In genomic region chr22:19610518-19611253, GRCh38 we compare ENCODE assay signal across 15 cellular contexts.
DNase-seq lines count a peak whose midpoint lies in the region; ATAC-seq and TF ChIP-seq lines count a peak whose summit lies in the region.
"Had no signal": no experiment of that assay in that cellular context is flagged by ENCODE, and none has a peak within 500 bp of the region (broad histone marks: within the 10 kb centered on the region; RNA-seq: fewer than 3 reads in every experiment).

No MANE protein-coding gene starts in this region.

- no peak overlapping the region for H3K27ac ChIP-seq in CD4-positive, alpha-beta memory T cell (ENCODE audit: low read depth, low read length)
- H3K27ac ChIP-seq in GM23338 (ENCODE audit: low read depth): no peak overlapping the region
- H3K27ac ChIP-seq: body of pancreas, foreskin keratinocyte, psoas muscle had no signal

- peaks cover 1 to 2% of the 10 kb centered on the region in 2 donors for H3K27me3 Mint-ChIP-seq in CD4-positive, alpha-beta memory T cell
- peaks cover 15% of the 10 kb centered on the region for H3K27me3 Mint-ChIP-seq in GM23338 (ENCODE audit: insufficient read depth, low read depth, poor library complexity)
- H3K27me3 Mint-ChIP-seq in naive thymus-derived CD8-positive, alpha-beta T cell: no peaks in the 10 kb centered on the region
- peaks cover 0 to 9% of the 10 kb centered on the region in 2 donors for H3K27me3 Mint-ChIP-seq in natural killer cell (ENCODE audit: low read depth in 2 of 2)

- TF ChIP-seq CTCF in GM23338 (conservative IDR thresholded peaks at IDR 0.05; ENCODE audit: low read depth in 2 of 2): no peak
- TF ChIP-seq CTCF in natural killer cell (IDR thresholded peaks at IDR 0.05): no peak

- no peaks in the 10 kb centered on the region for H3K27me3 ChIP-seq in CD4-positive, alpha-beta memory T cell (ENCODE audit: insufficient read depth, low read length)
- H3K27me3 ChIP-seq in GM23338 (ENCODE audit: insufficient read depth): no peaks in the 10 kb centered on the region
- H3K27me3 ChIP-seq: body of pancreas had no signal

- intact Hi-C loops in CD4-positive, alpha-beta memory T cell (cut with micrococcal nuclease): no loop called here
- intact Hi-C loops in natural killer cell (cut with micrococcal nuclease): no loop called here

- H4K20me1 ChIP-seq in GM23338 (replicated peaks; ENCODE audit: insufficient read depth): no peaks in the 10 kb centered on the region

- peak overlapping the region; percentile 66 for H3K4me2 ChIP-seq in GM23338

- H3K4me3 Mint-ChIP-seq in CD4-positive, alpha-beta memory T cell: peak overlapping the region in 4 of 8 donors; percentile 5 to 36 (median 18)
- H3K4me3 Mint-ChIP-seq in GM23338 (no peak overlapping the region), natural killer cell (no peak overlapping the region)
- H3K4me3 Mint-ChIP-seq in naive thymus-derived CD8-positive, alpha-beta T cell: peak overlapping the region in 7 of 10 donors; percentile 27 to 62 (median 37)

- CTCF ChIA-PET in CD4-positive, alpha-beta memory T cell (lab: Charles Lee; ENCODE audit: partially characterized antibody): interaction anchor here (1.1 kb wide), 1 partner anchor 12 kb away, joined by 3 read pairs; no protein-coding TSS in a partner anchor

- H3K4me1 Mint-ChIP-seq in CD4-positive, alpha-beta memory T cell: peaks cover 14 to 38% (median 23%) of the 10 kb centered on the region in 4 donors
- H3K4me1 Mint-ChIP-seq in GM23338 (peaks cover 41% of the 10 kb centered on the region), natural killer cell (no peaks in the 10 kb centered on the region)
- H3K4me1 Mint-ChIP-seq in naive thymus-derived CD8-positive, alpha-beta T cell: peaks cover 9 to 50% (median 34%) of the 10 kb centered on the region in 4 donors

- no peaks in the 10 kb centered on the region for H3K9me3 ChIP-seq in CD4-positive, alpha-beta memory T cell (ENCODE audit: control insufficient read depth in 1 of 2, low read length in 2 of 2)
- H3K9me3 ChIP-seq: body of pancreas, psoas muscle had no signal

- H3K36me3 ChIP-seq in CD4-positive, alpha-beta memory T cell (ENCODE audit: insufficient read depth, low read length): no peaks in the 10 kb centered on the region
- H3K36me3 ChIP-seq in GM23338 (ENCODE audit: insufficient read depth): no peaks in the 10 kb centered on the region

- H3K9me3 Mint-ChIP-seq in CD4-positive, alpha-beta memory T cell: no peaks in the 10 kb centered on the region
- H3K9me3 Mint-ChIP-seq in GM23338 (no peaks in the 10 kb centered on the region), natural killer cell (no peaks in the 10 kb centered on the region)
- no peaks in the 10 kb centered on the region for H3K9me3 Mint-ChIP-seq in naive thymus-derived CD8-positive, alpha-beta T cell

- H3K4me3 ChIP-seq in CD4-positive, alpha-beta memory T cell (ENCODE audit: low read length in 2 of 2): no peak overlapping the region
- H3K4me3 ChIP-seq in GM23338: peak overlapping the region; percentile 26; the same call in 1 of the 2 replicates
- H3K4me3 ChIP-seq: body of pancreas, psoas muscle had no signal

- no peak for DNase-seq in CD4-positive, alpha-beta memory T cell
- DNase-seq in GM23338 (ENCODE audit: low spot score) (peak; percentile 61), GDM1 (lab: John Stamatoyannopoulos, UW) (no peak), natural killer cell (no peak)
- peak; percentile 76 for DNase-seq in activated CD8-positive, alpha-beta memory T cell treated with anti-CD3 and anti-CD28 coated beads, Interleukin-2, amount 50 U/mL, for 48 hours
- DNase-seq in naive thymus-derived CD8-positive, alpha-beta T cell: peak in 4 of 10 donors; percentile 4 to 28 (median 14)
- DNase-seq: body of pancreas; effector CD4-positive, alpha-beta T cell; foreskin keratinocyte; MV-4-11; NCI-H82; psoas muscle had no signal

- H3K79me2 ChIP-seq in GM23338 (replicated peaks; ENCODE audit: insufficient read depth): no peaks in the 10 kb centered on the region

- H3K9me2 ChIP-seq in GM23338 (ENCODE audit: insufficient read depth): no peaks in the 10 kb centered on the region

- peak; percentile 72 for ATAC-seq in GM23338
- ATAC-seq in naive thymus-derived CD8-positive, alpha-beta T cell: peak; percentile 37 to 50
- no peak for ATAC-seq in GM21786 (IDR thresholded peaks at IDR 0.05; ENCODE audit: unreplicated experiment)
- no peak for ATAC-seq in GM21423 (IDR thresholded peaks at IDR 0.05; ENCODE audit: unreplicated experiment)
- no peak for ATAC-seq in natural killer cell
- ATAC-seq: body of pancreas, foreskin keratinocyte, HCT116, psoas muscle had no signal

- H3K4me1 ChIP-seq in CD4-positive, alpha-beta memory T cell (ENCODE audit: insufficient read depth, low read length): peaks cover 34% of the 10 kb centered on the region
- H3K4me1 ChIP-seq in GM23338 (ENCODE audit: insufficient read depth): peaks cover 19% of the 10 kb centered on the region
- H3K4me1 ChIP-seq: body of pancreas had no signal

- peak overlapping the region; percentile 96 for H2AFZ ChIP-seq in GM23338

- peak overlapping the region in 5 of 7 donors; percentile 12 to 70 (median 50) for H3K27ac Mint-ChIP-seq in CD4-positive, alpha-beta memory T cell
- H3K27ac Mint-ChIP-seq in GM23338 (peak overlapping the region; percentile 87), natural killer cell (no peak overlapping the region)
- H3K27ac Mint-ChIP-seq in naive thymus-derived CD8-positive, alpha-beta T cell: peak overlapping the region in 9 of 10 donors; percentile 29 to 89 (median 77)

- H3K36me3 Mint-ChIP-seq in CD4-positive, alpha-beta memory T cell: no peaks in the 10 kb centered on the region
- no peaks in the 10 kb centered on the region for H3K36me3 Mint-ChIP-seq in GM23338 (ENCODE audit: low read depth)
- H3K36me3 Mint-ChIP-seq in naive thymus-derived CD8-positive, alpha-beta T cell: no peaks in the 10 kb centered on the region
- no peaks in the 10 kb centered on the region for H3K36me3 Mint-ChIP-seq in natural killer cell

- POLR2A ChIA-PET in CD4-positive, alpha-beta memory T cell (lab: Charles Lee; ENCODE audit: partially characterized antibody): no interaction called here
- POLR2A ChIA-PET in naive thymus-derived CD8-positive, alpha-beta T cell (lab: Charles Lee): interaction anchor here (1.0 to 4.5 kb wide), 2 partner anchors 12 to 179 kb away, joined by 3 to 28 read pairs; partner anchors contain the start of gene HIRA

- H3F3A ChIP-seq in GM23338 (replicated peaks; ENCODE audit: low read depth): no peaks in the 10 kb centered on the region

TF ChIP-seq in GM23338, 12 proteins besides CTCF, POLR2A, EP300 and RAD21 (continues in another document):
- TF ChIP-seq EZH2phosphoT487 (IDR thresholded peaks at IDR 0.05; ENCODE audit: unreplicated experiment) (no peak), ZNF114 (CRISPR knock-in tag; IDR thresholded peaks at IDR 0.05) (no peak), NANOG (IDR thresholded peaks at IDR 0.05; ENCODE audit: borderline replicate concordance) (no peak), JUNB (IDR thresholded peaks at IDR 0.05; ENCODE audit: unreplicated experiment) (no peak), POLR2AphosphoS5 (IDR thresholded peaks at IDR 0.05; ENCODE audit: low read depth) (no peak)

Comparison
In these comparisons a context has a peak if more than half of its experiments do, and no peak if none do; other contexts are left out.
1. DNase-seq: peak in GM23338 (single experiment) and activated CD8-positive, alpha-beta memory T cell treated with anti-CD3 and anti-CD28 coated beads, Interleukin-2, amount 50 U/mL, for 48 hours (single experiment); none in CD4-positive, alpha-beta memory T cell (0 of 5), GDM1 (single experiment) and natural killer cell (single experiment).
2. H3K27ac Mint-ChIP-seq: peak in CD4-positive, alpha-beta memory T cell (5 of 7), GM23338 (single experiment) and naive thymus-derived CD8-positive, alpha-beta T cell (9 of 10); none in natural killer cell (0 of 2).
3. H3K4me3 Mint-ChIP-seq: peak in naive thymus-derived CD8-positive, alpha-beta T cell (7 of 10); none in GM23338 (single experiment) and natural killer cell (single experiment).
4. ATAC-seq: peak in GM23338 (single experiment) and naive thymus-derived CD8-positive, alpha-beta T cell (2 of 2); none in GM21786 (single experiment), GM21423 (single experiment) and natural killer cell (0 of 3).